ENCODE assay signal across 8 cellular contexts in the genomic region with DNA sequence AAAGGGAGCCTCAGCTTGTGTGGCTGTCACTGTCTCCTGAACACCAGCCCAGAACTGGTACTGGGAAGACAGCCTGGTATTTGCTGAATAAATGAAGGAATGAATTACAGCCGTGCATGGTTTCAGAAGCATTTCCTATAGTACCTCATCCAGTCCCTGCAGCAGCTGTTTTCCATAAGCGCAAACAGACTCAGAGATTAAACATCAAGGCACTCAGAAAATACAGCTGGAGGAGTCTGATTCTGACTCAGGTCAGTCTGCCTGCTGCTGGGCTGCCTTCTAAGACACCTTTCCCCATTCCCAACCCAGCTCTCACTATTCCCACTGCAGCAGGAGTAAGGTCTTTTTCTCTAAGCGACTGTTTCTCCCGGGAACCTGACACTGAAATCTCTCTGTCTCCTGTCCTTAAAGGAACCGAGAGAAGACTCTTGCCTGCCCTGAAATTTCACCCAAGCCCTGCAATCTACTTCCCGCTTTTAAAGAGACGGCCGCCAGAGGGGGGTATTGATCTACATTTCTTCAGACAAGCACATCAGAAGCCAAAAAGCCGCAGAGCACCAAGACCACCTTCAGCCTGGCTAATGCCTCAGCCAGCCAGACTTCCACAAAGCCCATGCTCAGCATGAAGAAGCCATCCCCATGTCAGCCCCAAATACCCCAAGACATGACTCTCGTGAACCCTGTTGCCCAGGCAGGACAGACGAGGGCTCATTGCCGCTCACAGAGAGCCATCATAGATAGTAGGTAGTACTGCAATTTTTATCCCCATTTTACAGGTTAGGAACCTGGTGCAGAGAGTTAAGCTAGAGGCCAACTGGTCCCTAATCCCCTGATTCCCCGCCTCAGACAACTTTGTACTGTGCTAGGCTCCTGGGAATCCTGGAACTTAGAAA. TPM values are rescaled to one million over a fixed set of nuclear protein-coding genes. Genes with fewer than 3 reads are reported as not detected.
DNase-seq lines count a peak whose midpoint lies in the region; ATAC-seq lines count a peak whose summit lies in the region.

No MANE protein-coding gene starts in this region.

- DNase-seq in DMS79 (lab: John Stamatoyannopoulos, UW) (peak; percentile 2), NCI-H774 (lab: John Stamatoyannopoulos, UW) (peak; percentile 32), ecto neural progenitor cell (ENCODE audit: low spot score) (peak; percentile 89), lung microvascular endothelial cell (ENCODE audit: low read depth in 2 of 2) (peak; percentile 77 to 88)
- DNase-seq in activated CD4-positive, alpha-beta T cell treated with anti-CD3 and anti-CD28 coated beads, Interleukin-2, amount 50 U/mL, for 48 hours = peak; percentile 73 to 79
- DNase-seq in stimulated activated CD8-positive, alpha-beta memory T cell treated with anti-CD3 and anti-CD28 coated beads, Interleukin-12 subunit alpha, Interleukin-12 subunit beta, amount 100 ng/mL, for 4 hours (ENCODE audit: low read depth) = peak; percentile 6

- ATAC-seq in HG02870 (IDR thresholded peaks at IDR 0.05; ENCODE audit: unreplicated experiment) (peak; percentile 70), GM18867 (IDR thresholded peaks at IDR 0.05; ENCODE audit: unreplicated experiment) (no peak)

RNA-seq across cellular contexts. Expression of gene FOXI1, which starts 5.4 kb away (rescaled TPM):
- not detected in 2 replicates for total RNA-seq in lung microvascular endothelial cell

Comparison
In these comparisons a context has a peak if more than half of its experiments do, and no peak if none do; other contexts are left out.
1. DNase-seq: peak in every context shown above with its lines; median percentile 89 in ecto neural progenitor cell; 82 in lung microvascular endothelial cell; 76 in activated CD4-positive, alpha-beta T cell treated with anti-CD3 and anti-CD28 coated beads, Interleukin-2, amount 50 U/mL, for 48 hours; 32 in NCI-H774; 6 in stimulated activated CD8-positive, alpha-beta memory T cell treated with anti-CD3 and anti-CD28 coated beads, Interleukin-12 subunit alpha, Interleukin-12 subunit beta, amount 100 ng/mL, for 4 hours; 2 in DMS79.